In the genomic region with DNA sequence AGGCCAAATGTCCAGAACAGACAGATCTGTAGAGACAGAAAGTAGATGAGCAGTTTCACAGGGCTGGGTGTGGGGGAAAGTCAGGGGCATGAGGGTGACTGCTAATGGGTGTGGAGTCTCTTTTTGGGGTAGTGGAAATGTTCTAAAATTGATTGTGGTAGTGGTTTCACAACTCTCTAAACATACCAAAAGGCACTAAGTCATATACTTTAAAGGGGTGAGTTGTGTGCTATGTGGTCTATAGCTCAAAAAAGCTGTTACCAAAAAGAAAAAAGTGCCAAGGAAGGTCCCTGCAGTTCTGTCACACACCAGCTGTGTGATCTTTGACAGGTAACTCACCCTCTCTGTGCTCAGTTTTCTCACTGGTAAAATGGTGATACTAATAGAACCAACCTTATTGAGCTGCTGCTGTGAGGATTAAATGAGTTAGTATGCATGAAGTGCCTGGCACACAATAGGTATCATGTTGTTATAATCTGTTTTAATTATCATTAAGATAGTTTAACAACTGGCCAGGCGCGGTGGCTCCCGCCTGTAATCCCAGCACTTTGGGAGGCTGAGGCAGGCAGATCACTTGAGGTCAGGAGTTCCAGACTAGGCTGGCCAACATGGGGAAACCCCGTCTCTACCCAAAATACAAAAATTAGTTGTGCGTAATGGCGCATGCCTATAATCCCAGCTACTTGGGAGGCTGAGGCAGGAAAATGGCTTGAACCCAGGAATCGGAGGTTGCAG, we compare ENCODE assay signal across 12 cellular contexts. TPM values are rescaled to one million over a fixed set of nuclear protein-coding genes. Genes with fewer than 3 reads are reported as not detected.
DNase-seq lines count a peak whose midpoint lies in the region; ATAC-seq, FAIRE-seq and TF ChIP-seq lines count a peak whose summit lies in the region.
"Had no signal": no experiment of that assay in that cellular context is flagged by ENCODE, and none has a peak within 500 bp of the region (broad histone marks: within the 10 kb centered on the region; RNA-seq: fewer than 3 reads in every experiment).

No MANE protein-coding gene starts in this region.

- H3K9me3 ChIP-seq in CD8-positive, alpha-beta T cell (ENCODE audit: low read length): no peaks in the 10 kb centered on the region
- H3K9me3 ChIP-seq in suprapubic skin (no peaks in the 10 kb centered on the region), prostate gland (no peaks in the 10 kb centered on the region)
- H3K9me3 ChIP-seq: body of pancreas, upper lobe of left lung had no signal

- H3K36me3 ChIP-seq in CD8-positive, alpha-beta T cell (ENCODE audit: insufficient read depth, low read length): no peaks in the 10 kb centered on the region
- H3K36me3 ChIP-seq in suprapubic skin (no peaks in the 10 kb centered on the region), prostate gland (no peaks in the 10 kb centered on the region)
- H3K36me3 ChIP-seq: upper lobe of left lung had no signal

- H3K4me1 Mint-ChIP-seq in CD8-positive, alpha-beta T cell (ENCODE audit: low read depth): peaks cover 23% of the 10 kb centered on the region
- H3K4me1 Mint-ChIP-seq in activated T-helper 2 cell treated with anti-CD3 and anti-CD28 coated beads, Interferon-gamma antibody, Interleukin-2, Interleukin-4, amounts not matched to agents 10 μg/mL and 5 μg/mL and 100 μg/mL, durations not matched to agents 14 hours and 24 hours and 36 hours (ENCODE audit: low read depth): peaks cover 27% of the 10 kb centered on the region

- ATAC-seq in CD8-positive, alpha-beta T cell: peak; percentile 77
- ATAC-seq in GM18858 (IDR thresholded peaks at IDR 0.05; ENCODE audit: unreplicated experiment) (peak; percentile 58), HG03378 (IDR thresholded peaks at IDR 0.05; ENCODE audit: unreplicated experiment) (peak; percentile 64)
- ATAC-seq: body of pancreas had no signal

- intact Hi-C loops in CD8-positive, alpha-beta T cell (cut with DNase I, micrococcal nuclease): loop anchor here in 1 of 2 experiments (10.0 kb wide), 1 partner anchor 50 kb away; no protein-coding TSS in a partner anchor
- intact Hi-C loops in activated T-helper 2 cell treated with anti-CD3 and anti-CD28 coated beads, Interferon-gamma antibody, Interleukin-2, Interleukin-4, amounts not matched to agents 10 μg/mL and 5 μg/mL and 100 μg/mL, durations not matched to agents 14 hours and 24 hours and 36 hours (cut with micrococcal nuclease): no loop called here
- intact Hi-C loops in prostate gland (cut with DNase I): no loop called here

- no peaks in the 10 kb centered on the region for H3K27me3 ChIP-seq in CD8-positive, alpha-beta T cell (ENCODE audit: insufficient read depth, low read length)
- H3K27me3 ChIP-seq in suprapubic skin (peaks cover 6% of the 10 kb centered on the region), prostate gland (replicated peaks; ENCODE audit: insufficient read depth) (no peaks in the 10 kb centered on the region)
- H3K27me3 ChIP-seq: body of pancreas, upper lobe of left lung had no signal

- H3K9me3 Mint-ChIP-seq in CD8-positive, alpha-beta T cell: no peaks in the 10 kb centered on the region
- H3K9me3 Mint-ChIP-seq in activated T-helper 2 cell treated with anti-CD3 and anti-CD28 coated beads, Interferon-gamma antibody, Interleukin-2, Interleukin-4, amounts not matched to agents 10 μg/mL and 5 μg/mL and 100 μg/mL, durations not matched to agents 14 hours and 24 hours and 36 hours: no peaks in the 10 kb centered on the region

- no peaks in the 10 kb centered on the region for H3K36me3 Mint-ChIP-seq in CD8-positive, alpha-beta T cell
- peaks cover 32% of the 10 kb centered on the region for H3K36me3 Mint-ChIP-seq in activated T-helper 2 cell treated with anti-CD3 and anti-CD28 coated beads, Interferon-gamma antibody, Interleukin-2, Interleukin-4, amounts not matched to agents 10 μg/mL and 5 μg/mL and 100 μg/mL, durations not matched to agents 14 hours and 24 hours and 36 hours (ENCODE audit: low read depth)

- FAIRE-seq in GM19239 (lab: Jason Lieb, UNC): no peak

- POLR2A ChIA-PET in CD8-positive, alpha-beta T cell (lab: Charles Lee): no interaction called here

- 89% methylated on average over 7 of the region's 7 CpGs for WGBS in suprapubic skin
- WGBS in prostate gland: 86% methylated on average over 7 of the region's 7 CpGs

- peak overlapping the region; percentile 30 for H3K27ac ChIP-seq in CD8-positive, alpha-beta T cell (ENCODE audit: low read depth, low read length)
- H3K27ac ChIP-seq in suprapubic skin (no peak overlapping the region), prostate gland (no peak overlapping the region)
- H3K27ac ChIP-seq: body of pancreas, upper lobe of left lung had no signal

- no peaks in the 10 kb centered on the region for H3K27me3 Mint-ChIP-seq in CD8-positive, alpha-beta T cell (ENCODE audit: low read depth)
- no peaks in the 10 kb centered on the region for H3K27me3 Mint-ChIP-seq in activated T-helper 2 cell treated with anti-CD3 and anti-CD28 coated beads, Interferon-gamma antibody, Interleukin-2, Interleukin-4, amounts not matched to agents 10 μg/mL and 5 μg/mL and 100 μg/mL, durations not matched to agents 14 hours and 24 hours and 36 hours (ENCODE audit: low read depth)

- no peak for TF ChIP-seq CTCF in CD8-positive, alpha-beta T cell (IDR thresholded peaks at IDR 0.05)
- no peak for TF ChIP-seq CTCF in suprapubic skin (IDR thresholded peaks at IDR 0.05)
- no peak for TF ChIP-seq CTCF in prostate gland (IDR thresholded peaks at IDR 0.05)

- peaks cover 11% of the 10 kb centered on the region for H3K4me1 ChIP-seq in CD8-positive, alpha-beta T cell (ENCODE audit: insufficient read depth, low read length)
- H3K4me1 ChIP-seq in suprapubic skin: no peaks in the 10 kb centered on the region
- H3K4me1 ChIP-seq in prostate gland (replicated peaks): no peaks in the 10 kb centered on the region
- H3K4me1 ChIP-seq: body of pancreas, upper lobe of left lung had no signal

- DNase-seq in CD8-positive, alpha-beta T cell: no peak
- DNase-seq in activated T-helper 2 cell treated with anti-CD3 and anti-CD28 coated beads, Interferon-gamma antibody, Interleukin-2, Interleukin-4, amounts not matched to agents 10 μg/mL and 5 μg/mL and 100 μg/mL, durations not matched to agents 14 hours and 24 hours and 36 hours (ENCODE audit: low spot score): no peak
- DNase-seq in amygdala (lab: John Stamatoyannopoulos, UW) (no peak), GM19239 (ENCODE audit: insufficient read length, low spot score) (no peak), suprapubic skin (ENCODE audit: low spot score in 2 of 2) (no peak), prostate gland (ENCODE audit: low spot score) (no peak)
- DNase-seq: body of pancreas, midbrain, NCI-H510A treated with DMSO at 0.1 percent for 48 hours had no signal

- H3K4me3 ChIP-seq in CD8-positive, alpha-beta T cell (ENCODE audit: low read depth, low read length): no peak overlapping the region
- H3K4me3 ChIP-seq in suprapubic skin (no peak overlapping the region), prostate gland (no peak overlapping the region)
- H3K4me3 ChIP-seq: body of pancreas, upper lobe of left lung had no signal

- CTCF ChIA-PET in CD8-positive, alpha-beta T cell (lab: Charles Lee): no interaction called here

- no peak for TF ChIP-seq EP300 in suprapubic skin (IDR thresholded peaks at IDR 0.05)

- peak overlapping the region; percentile 58 for H3K27ac Mint-ChIP-seq in CD8-positive, alpha-beta T cell
- H3K27ac Mint-ChIP-seq in activated T-helper 2 cell treated with anti-CD3 and anti-CD28 coated beads, Interferon-gamma antibody, Interleukin-2, Interleukin-4, amounts not matched to agents 10 μg/mL and 5 μg/mL and 100 μg/mL, durations not matched to agents 14 hours and 24 hours and 36 hours: peak overlapping the region; percentile 2

- peak overlapping the region; percentile 11 for H3K4me3 Mint-ChIP-seq in CD8-positive, alpha-beta T cell
- H3K4me3 Mint-ChIP-seq in activated T-helper 2 cell treated with anti-CD3 and anti-CD28 coated beads, Interferon-gamma antibody, Interleukin-2, Interleukin-4, amounts not matched to agents 10 μg/mL and 5 μg/mL and 100 μg/mL, durations not matched to agents 14 hours and 24 hours and 36 hours (ENCODE audit: low read depth): no peak overlapping the region

- TF ChIP-seq POLR2A in suprapubic skin (IDR thresholded peaks at IDR 0.05) (no peak), prostate gland (IDR thresholded peaks at IDR 0.05) (no peak)

RNA-seq across cellular contexts. Expression of gene ITGAX, which starts 10.3 kb away (rescaled TPM):
- 1 to 10 TPM; 1.7 to 2.3 TPM for total RNA-seq in CD8-positive, alpha-beta T cell
- 56.2 and 56.9 TPM in 2 replicates for total RNA-seq in activated T-helper 2 cell treated with anti-CD3 and anti-CD28 coated beads, Interferon-gamma antibody, Interleukin-2, Interleukin-4, amounts not matched to agents 10 μg/mL and 5 μg/mL and 100 μg/mL, durations not matched to agents 14 hours and 24 hours and 36 hours
- total RNA-seq in suprapubic skin: 1 to 10 TPM in 3 of 4 donors, not detected in 1; 1.1 to 2.0 (median 1.2) TPM
- 1 to 10 TPM; 2.0 to 3.7 TPM for total RNA-seq in prostate gland

RNA-seq across cellular contexts. Expression of gene ITGAD, which starts 27.8 kb away (rescaled TPM):
- total RNA-seq in CD8-positive, alpha-beta T cell: under 1 TPM in 1 of 2 experiments, not detected in 1; 0.16 TPM
- 0.18 and 0.21 TPM in 2 replicates for total RNA-seq in activated T-helper 2 cell treated with anti-CD3 and anti-CD28 coated beads, Interferon-gamma antibody, Interleukin-2, Interleukin-4, amounts not matched to agents 10 μg/mL and 5 μg/mL and 100 μg/mL, durations not matched to agents 14 hours and 24 hours and 36 hours
- total RNA-seq in suprapubic skin: not detected
- not detected for total RNA-seq in prostate gland
- total RNA-seq: body of pancreas had no signal

Comparison
In these comparisons a context has a peak if more than half of its experiments do, and no peak if none do; other contexts are left out.
1. RNA of gene ITGAX, which starts 10.3 kb away (total RNA-seq): 56.2 to 56.9 TPM in activated T-helper 2 cell treated with anti-CD3 and anti-CD28 coated beads, Interferon-gamma antibody, Interleukin-2, Interleukin-4, amounts not matched to agents 10 μg/mL and 5 μg/mL and 100 μg/mL, durations not matched to agents 14 hours and 24 hours and 36 hours; 2.0 to 3.7 TPM in prostate gland, 1.7 to 2.3 TPM in CD8-positive, alpha-beta T cell and 1.1 to 2.0 TPM in suprapubic skin; every median in the first group is over 10 times any median in the second.
2. Peak in every context shown above with its lines, with median percentiles within 50 percentile points of each other: ATAC-seq.